In the genomic region with DNA sequence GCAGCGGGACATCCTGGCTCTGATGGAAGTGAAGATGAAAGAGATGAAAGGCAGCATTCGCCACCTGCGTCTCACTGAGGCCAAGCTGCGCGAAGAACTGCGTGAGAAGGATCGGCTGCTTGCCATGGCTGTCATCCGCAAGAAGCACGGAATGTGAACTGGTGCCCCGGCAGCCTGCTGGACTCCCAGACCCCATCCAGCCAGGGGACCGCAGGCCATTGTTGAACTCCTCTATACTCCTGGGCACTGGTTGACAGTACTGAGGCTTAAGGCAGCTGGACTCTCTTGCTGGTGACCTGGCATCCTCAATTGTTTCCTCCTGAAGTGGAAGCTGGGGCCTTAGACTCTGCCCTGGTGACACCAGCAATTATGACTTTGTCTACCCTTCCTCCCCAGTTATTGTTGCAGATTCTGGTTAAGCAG, we compare ENCODE assay signal across 8 cellular contexts. TPM values are rescaled to one million over a fixed set of nuclear protein-coding genes. Genes with fewer than 3 reads are reported as not detected.
DNase-seq lines count a peak whose midpoint lies in the region; ATAC-seq, FAIRE-seq and TF ChIP-seq lines count a peak whose summit lies in the region.

No MANE protein-coding gene starts in this region.

- no peaks in the 10 kb centered on the region for H3K36me3 Mint-ChIP-seq in endothelial cell (ENCODE audit: low read depth, unreplicated experiment)

- H3F3A ChIP-seq in DOHH2 (ENCODE audit: control insufficient read depth, insufficient read depth): peaks cover 7% of the 10 kb centered on the region; the same call in 1 of the 2 replicates

- no peaks in the 10 kb centered on the region for H3K9me3 ChIP-seq in DOHH2 (ENCODE audit: control insufficient read depth, insufficient read depth, low read length)
- no peaks in the 10 kb centered on the region for H3K9me3 ChIP-seq in OCI-LY3 (ENCODE audit: insufficient read depth, low read length)
- no peaks in the 10 kb centered on the region for H3K9me3 ChIP-seq in pancreas

- peak overlapping the region; percentile 89; the same call in 1 of the 2 replicates for H3K9ac ChIP-seq in OCI-LY3 (ENCODE audit: low read length)

- peak overlapping the region; percentile 81; the same call in 1 of the 2 replicates for H3K27ac ChIP-seq in DOHH2 (ENCODE audit: low read depth, low read length)
- no peak overlapping the region for H3K27ac ChIP-seq in OCI-LY3 (ENCODE audit: low read length)
- H3K27ac ChIP-seq in pancreas: peak overlapping the region; percentile 82 to 100 (median 98)

- H4K20me1 ChIP-seq in DOHH2 (ENCODE audit: control insufficient read depth, insufficient read depth, low read depth, low read length) (peaks cover 7% of the 10 kb centered on the region), OCI-LY3 (ENCODE audit: insufficient read depth, low read length) (peaks cover 5% of the 10 kb centered on the region; the same call in 1 of the 2 replicates)

- FAIRE-seq in pancreas (lab: Jason Lieb, UNC): no peak

- DNase-seq in endothelial cell (ENCODE audit: low spot score) (peak; percentile 15), pancreas (peak in 1 of 6 donors; percentile 70), Kasumi-1 (lab: John Stamatoyannopoulos, UW) (no peak), GF-D8 (lab: John Stamatoyannopoulos, UW) (no peak), NCI-H2196 treated with DMSO at 0.1 percent for 48 hours (lab: John Stamatoyannopoulos, UW; ENCODE audit: unreplicated experiment) (no peak)

- peaks cover 34% of the 10 kb centered on the region for H3K4me1 Mint-ChIP-seq in endothelial cell (ENCODE audit: unreplicated experiment)

- 5% methylated on average over 11 of the region's 11 CpGs for WGBS in pancreas, 2 donors

- H3K4me2 ChIP-seq in DOHH2 (ENCODE audit: low read length) (peak overlapping the region; percentile 78), OCI-LY3 (ENCODE audit: low read length) (peak overlapping the region; percentile 71)

- H3K27me3 Mint-ChIP-seq in endothelial cell (ENCODE audit: unreplicated experiment): peaks cover 13% of the 10 kb centered on the region

- TF ChIP-seq CTCF in DOHH2 (IDR thresholded peaks at IDR 0.05; ENCODE audit: low read depth, low read length, poor library complexity, severe bottlenecking) (no peak), OCI-LY3 (IDR thresholded peaks at IDR 0.05; ENCODE audit: low read depth, low read length) (no peak), endothelial cell (IDR thresholded peaks at IDR 0.05; ENCODE audit: unreplicated experiment) (no peak), pancreas (IDR thresholded peaks at IDR 0.05) (no peak)

- peaks cover 15% of the 10 kb centered on the region for H3K36me3 ChIP-seq in DOHH2 (ENCODE audit: control insufficient read depth, low read length)
- H3K36me3 ChIP-seq in OCI-LY3 (replicated peaks; ENCODE audit: low read depth, low read length): no peaks in the 10 kb centered on the region
- no peaks in the 10 kb centered on the region for H3K36me3 ChIP-seq in pancreas

- H3K9me2 ChIP-seq in DOHH2 (replicated peaks; ENCODE audit: control insufficient read depth, low read length): no peaks in the 10 kb centered on the region

- H3K4me3 ChIP-seq in DOHH2 (ENCODE audit: low read length) (peak overlapping the region; percentile 95), OCI-LY3 (ENCODE audit: low read length) (peak overlapping the region; percentile 95), pancreas (peak overlapping the region; percentile 53 to 83 (median 70))

- H3K27me3 ChIP-seq in DOHH2 (ENCODE audit: control insufficient read depth, low read length) (no peaks in the 10 kb centered on the region), OCI-LY3 (ENCODE audit: low read depth, low read length) (no peaks in the 10 kb centered on the region), pancreas (no peaks in the 10 kb centered on the region)

- H3K79me2 ChIP-seq in DOHH2 (ENCODE audit: control insufficient read depth, low read length) (peaks cover 54% of the 10 kb centered on the region), OCI-LY3 (ENCODE audit: low read length) (peaks cover 45% of the 10 kb centered on the region)

- ATAC-seq in pancreas (no peak), GM21619 (IDR thresholded peaks at IDR 0.05; ENCODE audit: unreplicated experiment) (no peak)

- intact Hi-C loops in pancreas (cut with DNase I): no loop called here

- H3K4me1 ChIP-seq in DOHH2 (ENCODE audit: control insufficient read depth, low read length) (peaks cover 43% of the 10 kb centered on the region), OCI-LY3 (ENCODE audit: low read length) (peaks cover 31% of the 10 kb centered on the region), pancreas (peaks cover 14 to 32% (median 19%) of the 10 kb centered on the region in 3 donors)

- no peaks in the 10 kb centered on the region for H3K9me3 Mint-ChIP-seq in endothelial cell (ENCODE audit: unreplicated experiment)

- peak overlapping the region; percentile 30 for H3K27ac Mint-ChIP-seq in endothelial cell (ENCODE audit: unreplicated experiment)

- H2AFZ ChIP-seq in OCI-LY3 (ENCODE audit: low read depth, low read length): no peak overlapping the region

- peak overlapping the region; percentile 91 for H3K4me3 Mint-ChIP-seq in endothelial cell (ENCODE audit: unreplicated experiment)

RNA-seq across cellular contexts. Expression of a gene that starts 1.2 kb away (rescaled TPM):
- total RNA-seq in endothelial cell (ENCODE audit: unreplicated experiment) (29.6 TPM), pancreas (10 to 100 TPM; 10.9 to 16.5 (median 14.3) TPM)
- 10 to 100 TPM in 1 of 2 donors, 1 to 10 TPM in 1; 5.1 to 13.7 TPM for polyA plus RNA-seq in pancreas

RNA-seq across cellular contexts. Expression of a gene that starts 3.4 kb away (rescaled TPM):
- total RNA-seq in endothelial cell (ENCODE audit: unreplicated experiment) (217 TPM), pancreas (10 to 100 TPM; 25.8 to 51.4 (median 36.5) TPM)
- polyA plus RNA-seq in pancreas: 10 to 100 TPM; 63.0 to 69.1 TPM

RNA-seq across cellular contexts. Expression of a gene that starts 4.1 kb away (rescaled TPM):
- total RNA-seq in endothelial cell (ENCODE audit: unreplicated experiment) (82.9 TPM), pancreas (10 to 100 TPM; 19.6 to 37.0 (median 27.7) TPM)
- polyA plus RNA-seq in pancreas: 100 to 1,000 TPM; 142 to 143 TPM

RNA-seq across cellular contexts. Expression of a gene that starts 29.5 kb away (rescaled TPM):
- total RNA-seq in endothelial cell (ENCODE audit: unreplicated experiment) (83.0 TPM), pancreas (10 to 100 TPM; 20.2 to 37.0 (median 23.4) TPM)
- polyA plus RNA-seq in pancreas: 10 to 100 TPM; 59.1 to 66.2 TPM

RNA-seq across cellular contexts. Expression of a gene that starts 36.7 kb away (rescaled TPM):
- total RNA-seq in endothelial cell (ENCODE audit: unreplicated experiment): 2.8 TPM
- 1 to 10 TPM in 2 of 6 donors, under 1 TPM in 4; 0.25 to 1.5 (median 0.96) TPM for total RNA-seq in pancreas
- polyA plus RNA-seq in pancreas: 10 to 100 TPM in 1 of 2 donors, 1 to 10 TPM in 1; 5.8 to 11.1 TPM
